Comparison of ENCODE assay signal across 17 cellular contexts in the genomic region with DNA sequence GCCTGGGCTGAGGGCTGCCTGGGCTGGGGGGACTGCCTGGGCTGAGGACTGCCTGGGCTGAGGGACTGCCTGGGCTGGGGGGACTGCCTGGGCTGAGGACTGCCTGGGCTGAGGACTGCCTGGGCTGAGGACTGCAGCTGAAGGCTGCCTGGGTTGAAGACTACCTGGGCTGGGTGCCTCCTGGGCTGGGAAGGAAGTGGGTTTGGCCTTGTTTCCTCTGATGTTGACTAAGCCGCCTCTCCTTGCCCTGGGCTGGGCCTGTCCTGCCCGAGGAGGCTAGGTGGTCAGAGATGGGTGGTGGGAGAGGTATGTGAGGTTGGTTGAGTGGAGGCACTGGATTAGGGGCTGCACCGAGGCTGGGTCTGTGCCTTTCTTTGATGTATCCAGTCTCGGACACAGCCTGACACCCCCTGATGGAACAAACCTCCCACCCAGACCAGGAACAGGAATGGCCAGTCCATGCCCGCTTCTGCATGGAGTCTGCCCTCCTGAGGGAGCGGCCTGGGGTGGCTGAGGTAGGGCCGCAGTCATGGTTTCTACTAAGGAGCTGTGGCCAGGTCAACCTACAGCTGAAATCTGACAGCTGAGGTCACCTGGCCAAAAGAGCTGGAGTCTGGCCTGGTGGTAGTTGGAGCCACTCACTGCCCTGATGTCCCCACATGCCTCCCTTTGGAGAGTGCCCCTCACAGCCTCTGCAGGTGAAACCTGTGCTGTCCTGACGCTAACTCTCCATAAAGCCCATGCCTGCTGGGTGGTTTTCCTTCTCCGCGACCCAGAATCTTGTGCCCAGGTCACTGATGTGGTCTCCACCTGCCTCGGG. TPM values are rescaled to one million over a fixed set of nuclear protein-coding genes. Genes with fewer than 3 reads are reported as not detected.
DNase-seq lines count a peak whose midpoint lies in the region; ATAC-seq and TF ChIP-seq lines count a peak whose summit lies in the region.
"Had no signal": no experiment of that assay in that cellular context is flagged by ENCODE, and none has a peak within 500 bp of the region (broad histone marks: within the 10 kb centered on the region; RNA-seq: fewer than 3 reads in every experiment).

No MANE protein-coding gene starts in this region.

- no peaks in the 10 kb centered on the region for H3K9me3 Mint-ChIP-seq in activated naive CD4-positive, alpha-beta T cell treated with anti-CD3 and anti-CD28 coated beads, Interleukin-2, amount 50 U/mL, for 72 hours
- H3K9me3 Mint-ChIP-seq in effector memory CD8-positive, alpha-beta T cell = no peaks in the 10 kb centered on the region
- no peaks in the 10 kb centered on the region for H3K9me3 Mint-ChIP-seq in stimulated activated naive CD8-positive, alpha-beta T cell treated with anti-CD3 and anti-CD28 coated beads, Interleukin-15, amount 100 ng/mL, for 72 hours
- H3K9me3 Mint-ChIP-seq: stimulated activated naive CD8-positive, alpha-beta T cell treated with anti-CD3 and anti-CD28 coated beads, Interleukin-15, Interleukin-2, amounts not matched to agents 100 ng/mL and 50 ng/mL, for 24 hours had no signal

- ATAC-seq in activated naive CD4-positive, alpha-beta T cell treated with anti-CD3 and anti-CD28 coated beads, Interleukin-2, amount 50 U/mL, for 72 hours = peak; percentile 44 to 86
- ATAC-seq in effector memory CD8-positive, alpha-beta T cell (replicated peaks) = peak; percentile 69
- ATAC-seq in stimulated activated naive CD8-positive, alpha-beta T cell treated with anti-CD3 and anti-CD28 coated beads, Interleukin-15, amount 100 ng/mL, for 72 hours = peak; percentile 86
- ATAC-seq in GM21529 (IDR thresholded peaks at IDR 0.05; ENCODE audit: unreplicated experiment) = no peak

- no peaks in the 10 kb centered on the region for H3K36me3 ChIP-seq in Loucy (ENCODE audit: insufficient read depth, low read length)
- H3K36me3 ChIP-seq: adrenal gland, prostate gland, SJSA1 had no signal

- no peaks in the 10 kb centered on the region for H4K20me1 ChIP-seq in Loucy (ENCODE audit: insufficient read depth, low read length, poor library complexity, severe bottlenecking)

- H3K4me2 ChIP-seq in Loucy (ENCODE audit: low read depth, low read length, poor library complexity, severe bottlenecking) = peak overlapping the region; percentile 79

- H3K9me2 ChIP-seq in Loucy (replicated peaks; ENCODE audit: low read depth, low read length) = no peaks in the 10 kb centered on the region

- peak overlapping the region; percentile 62 for H3K4me3 ChIP-seq in Loucy (ENCODE audit: low read length, poor library complexity, severe bottlenecking)
- H3K4me3 ChIP-seq: adrenal gland, prostate gland, SJSA1 had no signal

- H3K4me3 Mint-ChIP-seq in effector memory CD8-positive, alpha-beta T cell = peak overlapping the region in 1 of 2 donors; percentile 79
- H3K4me3 Mint-ChIP-seq in stimulated activated naive CD8-positive, alpha-beta T cell treated with anti-CD3 and anti-CD28 coated beads, Interleukin-15, amount 100 ng/mL, for 72 hours = no peak overlapping the region
- H3K4me3 Mint-ChIP-seq: stimulated activated naive CD8-positive, alpha-beta T cell treated with anti-CD3 and anti-CD28 coated beads, Interleukin-15, Interleukin-2, amounts not matched to agents 100 ng/mL and 50 ng/mL, for 24 hours had no signal

- H3K79me2 ChIP-seq in Loucy (ENCODE audit: insufficient read depth, low read length) = no peaks in the 10 kb centered on the region

- DNase-seq in activated naive CD4-positive, alpha-beta T cell treated with anti-CD3 and anti-CD28 coated beads, Interleukin-2, amount 50 U/mL, for 72 hours (ENCODE audit: low spot score in 2 of 2) = peak in 1 of 2 donors; percentile 54
- no peak for DNase-seq in activated naive CD4-positive, alpha-beta T cell (lab: John Stamatoyannopoulos, UW)
- DNase-seq in effector memory CD8-positive, alpha-beta T cell = peak in 2 of 3 experiments; percentile 25 to 30
- DNase-seq in stimulated activated naive CD8-positive, alpha-beta T cell treated with anti-CD3 and anti-CD28 coated beads, Interleukin-15, amount 100 ng/mL, for 72 hours = no peak
- DNase-seq in globus pallidus (ENCODE audit: low spot score) (no peak), SKM-1 (lab: John Stamatoyannopoulos, UW; ENCODE audit: unreplicated experiment) (no peak)
- DNase-seq: adrenal gland, foreskin fibroblast, Kasumi-1, NCI-H187, NCI-H446 treated with DMSO at 0.1 percent for 48 hours had no signal

- peaks cover 7 to 39% of the 10 kb centered on the region in 2 donors for H3K4me1 Mint-ChIP-seq in effector memory CD8-positive, alpha-beta T cell (ENCODE audit: low read depth in 2 of 2)
- peaks cover 23% of the 10 kb centered on the region for H3K4me1 Mint-ChIP-seq in stimulated activated naive CD8-positive, alpha-beta T cell treated with anti-CD3 and anti-CD28 coated beads, Interleukin-15, amount 100 ng/mL, for 72 hours

- no peaks in the 10 kb centered on the region for H3F3A ChIP-seq in Loucy (ENCODE audit: low read depth)

- no peaks in the 10 kb centered on the region for H3K27me3 ChIP-seq in Loucy (ENCODE audit: insufficient read depth, low read length, poor library complexity, severe bottlenecking)
- H3K27me3 ChIP-seq: adrenal gland, SJSA1 had no signal

- peaks cover 40% of the 10 kb centered on the region for H3K4me1 ChIP-seq in Loucy (ENCODE audit: insufficient read depth, low read length, poor library complexity, severe bottlenecking)
- H3K4me1 ChIP-seq: adrenal gland, prostate gland, SJSA1 had no signal

- H3K27ac Mint-ChIP-seq in activated naive CD4-positive, alpha-beta T cell treated with anti-CD3 and anti-CD28 coated beads, Interleukin-2, amount 50 U/mL, for 72 hours = peak overlapping the region in 1 of 2 donors; percentile 67
- H3K27ac Mint-ChIP-seq in effector memory CD8-positive, alpha-beta T cell = peak overlapping the region; percentile 86 to 91
- no peak overlapping the region for H3K27ac Mint-ChIP-seq in stimulated activated naive CD8-positive, alpha-beta T cell treated with anti-CD3 and anti-CD28 coated beads, Interleukin-15, amount 100 ng/mL, for 72 hours
- H3K27ac Mint-ChIP-seq: stimulated activated naive CD8-positive, alpha-beta T cell treated with anti-CD3 and anti-CD28 coated beads, Interleukin-15, Interleukin-2, amounts not matched to agents 100 ng/mL and 50 ng/mL, for 24 hours had no signal

- no peak for TF ChIP-seq CTCF in Loucy (conservative IDR thresholded peaks at IDR 0.05; ENCODE audit: low read length)

- no peak overlapping the region for H2AFZ ChIP-seq in Loucy (ENCODE audit: low read length)

- H3K27me3 Mint-ChIP-seq in effector memory CD8-positive, alpha-beta T cell = no peaks in the 10 kb centered on the region
- no peaks in the 10 kb centered on the region for H3K27me3 Mint-ChIP-seq in stimulated activated naive CD8-positive, alpha-beta T cell treated with anti-CD3 and anti-CD28 coated beads, Interleukin-15, amount 100 ng/mL, for 72 hours
- H3K27me3 Mint-ChIP-seq: stimulated activated naive CD8-positive, alpha-beta T cell treated with anti-CD3 and anti-CD28 coated beads, Interleukin-15, Interleukin-2, amounts not matched to agents 100 ng/mL and 50 ng/mL, for 24 hours had no signal

- no peaks in the 10 kb centered on the region for H3K36me3 Mint-ChIP-seq in activated naive CD4-positive, alpha-beta T cell treated with anti-CD3 and anti-CD28 coated beads, Interleukin-2, amount 50 U/mL, for 72 hours
- H3K36me3 Mint-ChIP-seq in effector memory CD8-positive, alpha-beta T cell (ENCODE audit: insufficient read depth) = peaks cover 13% of the 10 kb centered on the region

- peak overlapping the region; percentile 59 for H3K9ac ChIP-seq in Loucy (ENCODE audit: low read depth, low read length, poor library complexity, severe bottlenecking)

- H3K9me3 ChIP-seq in Loucy (ENCODE audit: insufficient read depth, low read depth, low read length) = no peaks in the 10 kb centered on the region
- H3K9me3 ChIP-seq: adrenal gland, prostate gland, SJSA1 had no signal

RNA-seq across cellular contexts. Expression of gene SCART1, which starts 22.3 kb away (rescaled TPM):
- total RNA-seq in activated naive CD4-positive, alpha-beta T cell treated with anti-CD3 and anti-CD28 coated beads, Interleukin-2, amount 50 U/mL, for 72 hours = 1 to 10 TPM; 2.1 to 3.8 TPM

RNA-seq across cellular contexts. Expression of gene CYP2E1, which starts 51.1 kb away (rescaled TPM):
- total RNA-seq in activated naive CD4-positive, alpha-beta T cell treated with anti-CD3 and anti-CD28 coated beads, Interleukin-2, amount 50 U/mL, for 72 hours = under 1 TPM; 0.32 to 0.99 TPM

RNA-seq across cellular contexts. Expression of gene SPRN, which starts 51.6 kb away (rescaled TPM):
- not detected for total RNA-seq in activated naive CD4-positive, alpha-beta T cell treated with anti-CD3 and anti-CD28 coated beads, Interleukin-2, amount 50 U/mL, for 72 hours
- total RNA-seq: activated CD8-positive, alpha-beta memory T cell treated with anti-CD3 and anti-CD28 coated beads for 36 hours; SJSA1 had no signal

Comparison
In these comparisons a context has a peak if more than half of its experiments do, and no peak if none do; other contexts are left out.
1. DNase-seq: peak in effector memory CD8-positive, alpha-beta T cell (2 of 3); none in activated naive CD4-positive, alpha-beta T cell (0 of 4), stimulated activated naive CD8-positive, alpha-beta T cell treated with anti-CD3 and anti-CD28 coated beads, Interleukin-15, amount 100 ng/mL, for 72 hours (0 of 2), globus pallidus (single experiment) and SKM-1 (single experiment).
2. H3K27ac Mint-ChIP-seq: peak in effector memory CD8-positive, alpha-beta T cell (2 of 2); none in stimulated activated naive CD8-positive, alpha-beta T cell treated with anti-CD3 and anti-CD28 coated beads, Interleukin-15, amount 100 ng/mL, for 72 hours (0 of 2).